Comparison of ENCODE assay signal across 11 cellular contexts in the genomic region with DNA sequence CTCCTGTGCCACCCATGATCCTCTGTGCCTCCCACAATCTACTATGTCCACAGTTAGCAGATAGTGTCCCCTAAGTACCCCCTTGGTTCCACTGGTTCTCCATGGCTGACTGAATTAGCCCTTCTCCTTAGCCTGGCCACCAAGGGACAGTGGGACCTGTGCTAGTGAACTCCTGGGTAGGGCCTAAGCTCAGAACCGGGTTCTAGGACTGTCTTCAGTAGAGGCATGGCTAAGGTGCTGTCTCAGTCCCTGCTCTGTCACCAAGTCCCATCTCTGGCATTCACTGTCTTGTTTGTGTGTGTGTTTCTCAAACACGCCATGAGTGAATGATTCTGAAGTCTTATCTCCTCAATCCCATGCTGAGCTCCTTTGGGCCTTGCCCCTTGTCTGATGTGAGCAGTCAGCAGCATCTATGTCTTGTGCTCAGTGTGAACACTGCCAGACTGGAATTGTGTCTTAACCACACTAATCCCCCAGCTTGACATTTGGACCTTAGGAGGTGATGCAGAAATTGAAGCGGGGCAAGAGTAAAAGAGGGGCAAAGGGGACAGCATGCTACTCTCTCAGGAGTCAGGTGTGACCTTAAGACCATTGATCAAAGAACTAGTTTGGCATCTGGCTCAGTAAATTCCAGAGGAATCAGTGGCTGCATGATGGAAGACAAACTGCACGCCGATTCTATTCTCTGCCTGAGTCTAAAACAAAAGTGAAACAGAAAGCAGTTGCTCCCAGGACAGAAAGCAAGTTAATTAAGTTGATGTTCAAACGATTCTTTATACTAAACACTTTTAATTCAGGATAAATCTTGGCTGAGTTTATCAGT.
A peak's percentile ranks its signal among the peaks of the same experiment; 100 is the strongest.
DNase-seq lines count a peak whose midpoint lies in the region; ATAC-seq, FAIRE-seq and TF ChIP-seq lines count a peak whose summit lies in the region.
"Had no signal": no experiment of that assay in that cellular context is flagged by ENCODE, and none has a peak within 500 bp of the region (broad histone marks: within the 10 kb centered on the region; RNA-seq: fewer than 3 reads in every experiment).

No MANE protein-coding gene starts in this region.

- peaks cover 13% of the 10 kb centered on the region for H3K4me1 Mint-ChIP-seq in activated T-helper 2 cell treated with anti-CD3 and anti-CD28 coated beads, Interferon-gamma antibody, Interleukin-2, Interleukin-4, amounts not matched to agents 10 μg/mL and 5 μg/mL and 100 μg/mL, durations not matched to agents 14 hours and 24 hours and 36 hours (ENCODE audit: low read depth)

- no peaks in the 10 kb centered on the region for H3K9me3 ChIP-seq in HepG2 (ENCODE audit: low read length)
- H3K9me3 ChIP-seq in upper lobe of right lung: no peaks in the 10 kb centered on the region
- H3K9me3 ChIP-seq in SJCRH30 (replicated peaks): no peaks in the 10 kb centered on the region

- intact Hi-C loops in activated T-helper 2 cell treated with anti-CD3 and anti-CD28 coated beads, Interferon-gamma antibody, Interleukin-2, Interleukin-4, amounts not matched to agents 10 μg/mL and 5 μg/mL and 100 μg/mL, durations not matched to agents 14 hours and 24 hours and 36 hours (cut with micrococcal nuclease): no loop called here
- intact Hi-C loops in HepG2 (cut with micrococcal nuclease; ENCODE audit: unreplicated experiment): no loop called here
- intact Hi-C loops in upper lobe of right lung (cut with DNase I): no loop called here

- TF ChIP-seq RAD21 in HepG2 (CRISPR knock-in tag; IDR thresholded peaks at IDR 0.05): no peak

- FAIRE-seq in HepG2 (lab: Jason Lieb, UNC): no peak
- FAIRE-seq: RCC 7860 had no signal

- H3K27me3 Mint-ChIP-seq in activated T-helper 2 cell treated with anti-CD3 and anti-CD28 coated beads, Interferon-gamma antibody, Interleukin-2, Interleukin-4, amounts not matched to agents 10 μg/mL and 5 μg/mL and 100 μg/mL, durations not matched to agents 14 hours and 24 hours and 36 hours (ENCODE audit: low read depth): peaks cover 2% of the 10 kb centered on the region

- H3K4me3 ChIP-seq in HepG2 (replicated peaks in 1 of 3; ENCODE audit: insufficient read depth in 1 of 3, low read depth in 2 of 3, low read length in 3 of 3): no peak overlapping the region
- H3K4me3 ChIP-seq in upper lobe of right lung: peak overlapping the region; percentile 33
- H3K4me3 ChIP-seq in SJCRH30: no peak overlapping the region

- no peak for TF ChIP-seq EP300 in HepG2 (IDR thresholded peaks at IDR 0.05; ENCODE audit: low read depth in 2 of 2, low read length in 2 of 2)
- TF ChIP-seq EP300 in HepG2 (CRISPR knock-in tag; IDR thresholded peaks at IDR 0.05; ENCODE audit: borderline replicate concordance): no peak

- peak overlapping the region; percentile 71 for H3K4me3 Mint-ChIP-seq in activated T-helper 2 cell treated with anti-CD3 and anti-CD28 coated beads, Interferon-gamma antibody, Interleukin-2, Interleukin-4, amounts not matched to agents 10 μg/mL and 5 μg/mL and 100 μg/mL, durations not matched to agents 14 hours and 24 hours and 36 hours (ENCODE audit: low read depth)

- H3K36me3 ChIP-seq in HepG2 (replicated peaks in 1 of 2; ENCODE audit: control insufficient read depth in 1 of 2, insufficient read depth in 2 of 2, low read length in 2 of 2) (no peaks in the 10 kb centered on the region), upper lobe of right lung (no peaks in the 10 kb centered on the region), SJCRH30 (no peaks in the 10 kb centered on the region)

- H3K9ac ChIP-seq in HepG2 (ENCODE audit: insufficient read depth, low read depth, low read length): no peak overlapping the region

- CTCF ChIA-PET in HepG2 (lab: Yijun Ruan, JAX; ENCODE audit: low intra/inter-chr PET ratio, low total read pairs): no interaction called here

- H3K36me3 Mint-ChIP-seq in activated T-helper 2 cell treated with anti-CD3 and anti-CD28 coated beads, Interferon-gamma antibody, Interleukin-2, Interleukin-4, amounts not matched to agents 10 μg/mL and 5 μg/mL and 100 μg/mL, durations not matched to agents 14 hours and 24 hours and 36 hours (ENCODE audit: low read depth): no peaks in the 10 kb centered on the region

- H3K27ac ChIP-seq in HepG2 (ENCODE audit: extremely low read length, insufficient read depth, low read length) (no peak overlapping the region), upper lobe of right lung (no peak overlapping the region), SJCRH30 (no peak overlapping the region)

- TF ChIP-seq CTCF in HepG2 (CRISPR knock-in tag; IDR thresholded peaks at IDR 0.05) (no peak), upper lobe of right lung (IDR thresholded peaks at IDR 0.05) (no peak)

- H3K27me3 ChIP-seq in HepG2 (ENCODE audit: control insufficient read depth in 1 of 2, insufficient read depth in 2 of 2, low read length in 2 of 2): no peaks in the 10 kb centered on the region
- H3K27me3 ChIP-seq in upper lobe of right lung: no peaks in the 10 kb centered on the region
- no peaks in the 10 kb centered on the region for H3K27me3 ChIP-seq in SJCRH30

- TF ChIP-seq POLR2A in HepG2 (IDR thresholded peaks at IDR 0.05; ENCODE audit: insufficient read depth in 1 of 2, low read depth in 2 of 2, low read length in 2 of 2): no peak

- POLR2A ChIA-PET in HepG2 (lab: Yijun Ruan, JAX): no interaction called here

- H2AFZ ChIP-seq in HepG2 (ENCODE audit: low read length): peak overlapping the region; percentile 7

- H3K9me3 Mint-ChIP-seq in activated T-helper 2 cell treated with anti-CD3 and anti-CD28 coated beads, Interferon-gamma antibody, Interleukin-2, Interleukin-4, amounts not matched to agents 10 μg/mL and 5 μg/mL and 100 μg/mL, durations not matched to agents 14 hours and 24 hours and 36 hours: no peaks in the 10 kb centered on the region

- H3K79me2 ChIP-seq in HepG2 (ENCODE audit: insufficient read depth, low read length): no peaks in the 10 kb centered on the region

- in situ Hi-C loops in HepG2 (cut with HindIII; ENCODE audit: extremely low pct_ligation_motif_present, low pct_unique_long_range_greater_than_20kb): no loop called here

- ATAC-seq in HepG2 (no peak; the same call in 1 of the 3 replicates), upper lobe of right lung (peak; percentile 40), GM19455 (IDR thresholded peaks at IDR 0.05; ENCODE audit: unreplicated experiment) (no peak)

- peak overlapping the region; percentile 64 for H3K27ac Mint-ChIP-seq in activated T-helper 2 cell treated with anti-CD3 and anti-CD28 coated beads, Interferon-gamma antibody, Interleukin-2, Interleukin-4, amounts not matched to agents 10 μg/mL and 5 μg/mL and 100 μg/mL, durations not matched to agents 14 hours and 24 hours and 36 hours

- peaks cover 52% of the 10 kb centered on the region for H3K4me1 ChIP-seq in HepG2 (ENCODE audit: insufficient read depth, low read length)
- no peaks in the 10 kb centered on the region for H3K4me1 ChIP-seq in upper lobe of right lung
- no peaks in the 10 kb centered on the region for H3K4me1 ChIP-seq in SJCRH30

- no TSS peak for BruUV-seq in HepG2 (replicated peaks; lab: Mats Ljungman, UMichigan)

- DNase-seq in activated naive CD4-positive, alpha-beta T cell treated with Interleukin-2 at 50 U/mL for 16 hours: peak; percentile 2
- no peak for DNase-seq in activated naive CD4-positive, alpha-beta T cell treated with anti-CD3 and anti-CD28 coated beads, Interleukin-2, amount 50 U/mL, for 16 hours
- DNase-seq in activated T-helper 2 cell treated with anti-CD3 and anti-CD28 coated beads, Interferon-gamma antibody, Interleukin-2, Interleukin-4, amounts not matched to agents 10 μg/mL and 5 μg/mL and 100 μg/mL, durations not matched to agents 14 hours and 24 hours and 36 hours (ENCODE audit: low spot score): no peak
- DNase-seq in HepG2 (ENCODE audit: low spot score) (no peak), upper lobe of right lung (no peak), SJCRH30 (no peak), NCI-H748 treated with DMSO at 0.1 percent for 48 hours (lab: John Stamatoyannopoulos, UW) (no peak)
- DNase-seq: cortex of kidney, DMS53 had no signal

- no peak overlapping the region for H3K4me2 ChIP-seq in HepG2 (ENCODE audit: low read depth, low read length)

- WGBS in HepG2 (ENCODE audit: low lambda C conversion rate): 81% methylated on average over 6 of the region's 6 CpGs

- H4K20me1 ChIP-seq in HepG2 (ENCODE audit: insufficient read depth, low read length): no peaks in the 10 kb centered on the region

TF ChIP-seq in HepG2, 621 proteins besides CTCF, POLR2A, EP300 and RAD21:
- 0 out of 2 replicates have a peak, but pooled peaks have one; percentile 29 for TF ChIP-seq ZBTB38 (CRISPR knock-in tag; IDR thresholded peaks at IDR 0.05)
- 0 out of 2 replicates have a peak, but pooled peaks have one; percentile 35 for TF ChIP-seq BRD4 (CRISPR knock-in tag; IDR thresholded peaks at IDR 0.05)
- TF ChIP-seq GLI4 (CRISPR knock-in tag; IDR thresholded peaks at IDR 0.05; ENCODE audit: borderline replicate concordance): no peak
